In the genomic region with DNA sequence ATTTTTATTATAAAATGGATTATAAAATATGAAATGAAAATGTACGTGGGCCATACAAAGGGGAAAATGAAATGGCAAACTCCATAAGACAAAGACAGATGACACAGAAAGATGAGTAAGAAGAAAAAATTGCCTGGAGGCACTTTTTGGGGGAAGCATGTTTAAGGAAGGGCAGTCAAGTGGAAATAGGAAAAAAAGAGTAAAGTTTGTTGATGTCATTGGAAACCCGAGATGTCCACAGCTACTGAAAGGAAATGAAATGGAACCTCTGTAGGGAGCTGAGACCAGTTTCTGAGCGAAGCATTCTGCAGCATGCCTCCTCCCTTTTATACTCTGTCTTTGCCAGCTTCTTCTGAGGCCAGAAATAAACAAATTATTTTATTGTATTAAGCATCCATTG, we compare ENCODE assay signal across 13 cellular contexts.
DNase-seq lines count a peak whose midpoint lies in the region; TF ChIP-seq lines count a peak whose summit lies in the region.
"Had no signal": no experiment of that assay in that cellular context is flagged by ENCODE, and none has a peak within 500 bp of the region (broad histone marks: within the 10 kb centered on the region; RNA-seq: fewer than 3 reads in every experiment).

No MANE protein-coding gene starts in this region.

- no peak overlapping the region for H3K4me3 ChIP-seq in transverse colon
- H3K4me3 ChIP-seq: ascending aorta, left ventricle myocardium inferior had no signal

- no peaks in the 10 kb centered on the region for H3K36me3 ChIP-seq in transverse colon
- H3K36me3 ChIP-seq: ascending aorta, left ventricle myocardium inferior had no signal

- H3K27ac ChIP-seq in transverse colon = no peak overlapping the region
- H3K27ac ChIP-seq: ascending aorta, left ventricle myocardium inferior had no signal

- CTCF ChIA-PET in HEK293T (lab: Yijun Ruan, JAX) = interaction anchor here (0.6 kb wide), 1 partner anchor 136 kb away, joined by 3 read pairs; no protein-coding TSS in a partner anchor

- no peak for TF ChIP-seq POLR2A in transverse colon (IDR thresholded peaks at IDR 0.05)

- no peaks in the 10 kb centered on the region for H3K9me3 ChIP-seq in transverse colon
- H3K9me3 ChIP-seq: ascending aorta, left ventricle myocardium inferior had no signal

- DNase-seq in HEK293T (ENCODE audit: extremely low spot score) (peak; percentile 26), RKO (ENCODE audit: low spot score) (peak; percentile 2), fibroblast of peridontal ligament (ENCODE audit: extremely low read depth) (peak; percentile 75), stromal cell of bone marrow (ENCODE audit: low read depth) (peak; percentile 51), transverse colon (no peak)
- DNase-seq in stimulated activated CD4-positive, alpha-beta T cell treated with anti-CD3 and anti-CD28 coated beads, Interleukin-2, amount 100 ng/mL, for 48 hours = no peak
- DNase-seq in activated naive CD4-positive, alpha-beta T cell (lab: John Stamatoyannopoulos, UW) = no peak
- DNase-seq: activated CD4-positive, alpha-beta T cell treated with anti-CD3 and anti-CD28 coated beads for 48 hours; activated T-cell treated with anti-CD3 and anti-CD28 coated beads, Interleukin-2, amount 50 U/mL, for 4 hours; effector memory CD8-positive, alpha-beta T cell; left ventricle myocardium inferior; naive thymus-derived CD8-positive, alpha-beta T cell had no signal

- in situ Hi-C loops in transverse colon (cut with MboI; ENCODE audit: low pct_ligation_motif_present in 1 of 4, low pct_unique_long_range_greater_than_20kb in 1 of 4, low sequenced_read_pairs in 3 of 4) = no loop called here

- POLR2A ChIA-PET in HEK293T (lab: Yijun Ruan, JAX) = no interaction called here

- 72 to 92% methylated on average over 2 to 3 of the region's 3 CpGs for WGBS in transverse colon (ENCODE audit: low coverage in 1 of 2), 2 donors

- TF ChIP-seq CTCF in transverse colon (IDR thresholded peaks at IDR 0.05) = no peak

- TF ChIP-seq EP300 in transverse colon (IDR thresholded peaks at IDR 0.05; ENCODE audit: low read depth) = no peak

- intact Hi-C loops in transverse colon (cut with DNase I; ENCODE audit: low total_unique reads) = no loop called here

- no peaks in the 10 kb centered on the region for H3K4me1 ChIP-seq in transverse colon

- no peaks in the 10 kb centered on the region for H3K27me3 ChIP-seq in transverse colon
- H3K27me3 ChIP-seq: ascending aorta had no signal

TF ChIP-seq in HEK293T, 16 proteins besides CTCF, POLR2A, EP300 and RAD21:
- peak; percentile 71 for TF ChIP-seq ZNF384 (IDR thresholded peaks at IDR 0.05)
- no peak for TF ChIP-seq TARDBP (IDR thresholded peaks at IDR 0.05)

Comparison
In these comparisons a context has a peak if more than half of its experiments do, and no peak if none do; other contexts are left out.
1. DNase-seq: peak in HEK293T (single experiment), RKO (single experiment), fibroblast of peridontal ligament (single experiment) and stromal cell of bone marrow (single experiment); none in transverse colon (single experiment), stimulated activated CD4-positive, alpha-beta T cell treated with anti-CD3 and anti-CD28 coated beads, Interleukin-2, amount 100 ng/mL, for 48 hours (0 of 2) and activated naive CD4-positive, alpha-beta T cell (0 of 4).